In genomic region chr2:12173943-12174340, GRCh38 we compare ENCODE assay signal across 25 cellular contexts.
"Had no signal": no experiment of that assay in that cellular context is flagged by ENCODE, and none has a peak within 500 bp of the region (broad histone marks: within the 10 kb centered on the region; RNA-seq: fewer than 3 reads in every experiment).

No MANE protein-coding gene starts in this region.

- DNase-seq: activated CD4-positive, alpha-beta T cell treated with anti-CD3 and anti-CD28 coated beads for 36 hours; activated CD8-positive, alpha-beta memory T cell treated with anti-CD3 and anti-CD28 coated beads, Interleukin-2, amount 50 U/mL, for 48 hours; activated CD8-positive, alpha-beta T cell treated with anti-CD3 and anti-CD28 coated beads, Interleukin-2, amount 10 ng/mL, durations not matched to agents 7 days and 5 days; activated effector memory CD4-positive, alpha-beta T cell treated with Interleukin-2 at 50 U/mL for 16 hours; activated naive CD4-positive, alpha-beta T cell; activated T-cell treated with anti-CD3 and anti-CD28 coated beads, Interleukin-2, amount 50 U/mL, for 24 hours; amniotic stem cell; body of pancreas; central memory CD4-positive, alpha-beta T cell; MG63; MV-4-11; NCI-H1092 treated with DMSO at 0.1 percent for 48 hours; NCI-H1436; NCI-H1694 treated with DMSO at 0.1 percent for 48 hours; NCI-H2029 treated with DMSO at 0.1 percent for 48 hours; NCI-H446; SHP77 treated with DMSO at 0.1 percent for 48 hours; T-cell; T-helper 2 cell; WERI-Rb-1 had no signal

- ATAC-seq: activated CD4-positive, alpha-beta T cell treated with anti-CD3 and anti-CD28 coated beads for 36 hours; activated CD8-positive, alpha-beta T cell treated with anti-CD3 and anti-CD28 coated beads, Interleukin-2, amount 10 ng/mL, durations not matched to agents 7 days and 5 days; body of pancreas; PC-3; T-cell had no signal

- H3K27me3 Mint-ChIP-seq: activated CD4-positive, alpha-beta T cell treated with anti-CD3 and anti-CD28 coated beads for 36 hours; activated naive CD4-positive, alpha-beta T cell treated with anti-CD3 and anti-CD28 coated beads, Interleukin-2, amount 50 U/mL, for 24 hours; activated T-cell treated with anti-CD3 and anti-CD28 coated beads, Interleukin-2, amount 50 U/mL, for 24 hours; T-cell had no signal

- H3K27ac ChIP-seq: ascending aorta, body of pancreas, WERI-Rb-1 had no signal

- H3K4me3 ChIP-seq: ascending aorta, body of pancreas, MG63 had no signal

- H3K36me3 Mint-ChIP-seq: activated naive CD4-positive, alpha-beta T cell treated with anti-CD3 and anti-CD28 coated beads, Interleukin-2, amount 50 U/mL, for 24 hours; T-cell had no signal

- H3K9me3 ChIP-seq: ascending aorta, body of pancreas, MG63 had no signal

- H3K27me3 ChIP-seq: ascending aorta, body of pancreas, MG63 had no signal

- H3K9me3 Mint-ChIP-seq: activated naive CD4-positive, alpha-beta T cell treated with anti-CD3 and anti-CD28 coated beads, Interleukin-2, amount 50 U/mL, for 24 hours; activated T-cell treated with anti-CD3 and anti-CD28 coated beads, Interleukin-2, amount 50 U/mL, for 24 hours; activated T-helper 1 cell treated with anti-CD3 and anti-CD28 coated beads, Interleukin-12 subunit alpha, Interleukin-12 subunit beta, Interleukin-2, Interleukin-4 antibody, amounts not matched to agents 30 ng/mL and 10 ng/mL and 1 ng/mL, durations not matched to agents 14 hours and 24 hours and 36 hours; T-cell had no signal

- H3K27ac Mint-ChIP-seq: activated CD4-positive, alpha-beta T cell treated with anti-CD3 and anti-CD28 coated beads for 36 hours; activated CD8-positive, alpha-beta T cell treated with anti-CD3 and anti-CD28 coated beads, Interleukin-2, amount 10 ng/mL, durations not matched to agents 7 days and 5 days; activated naive CD4-positive, alpha-beta T cell treated with anti-CD3 and anti-CD28 coated beads, Interleukin-2, amount 50 U/mL, for 24 hours; activated T-cell treated with anti-CD3 and anti-CD28 coated beads, Interleukin-2, amount 50 U/mL, for 24 hours; activated T-helper 1 cell treated with anti-CD3 and anti-CD28 coated beads, Interleukin-12 subunit alpha, Interleukin-12 subunit beta, Interleukin-2, Interleukin-4 antibody, amounts not matched to agents 30 ng/mL and 10 ng/mL and 1 ng/mL, durations not matched to agents 14 hours and 24 hours and 36 hours; T-cell had no signal

- H3K4me3 Mint-ChIP-seq: activated CD4-positive, alpha-beta T cell treated with anti-CD3 and anti-CD28 coated beads for 36 hours; activated CD8-positive, alpha-beta T cell treated with anti-CD3 and anti-CD28 coated beads, Interleukin-2, amount 10 ng/mL, durations not matched to agents 7 days and 5 days; activated naive CD4-positive, alpha-beta T cell treated with anti-CD3 and anti-CD28 coated beads, Interleukin-2, amount 50 U/mL, for 24 hours; activated T-cell treated with anti-CD3 and anti-CD28 coated beads, Interleukin-2, amount 50 U/mL, for 24 hours; activated T-helper 1 cell treated with anti-CD3 and anti-CD28 coated beads, Interleukin-12 subunit alpha, Interleukin-12 subunit beta, Interleukin-2, Interleukin-4 antibody, amounts not matched to agents 30 ng/mL and 10 ng/mL and 1 ng/mL, durations not matched to agents 14 hours and 24 hours and 36 hours; T-cell had no signal

- H3K36me3 ChIP-seq: ascending aorta, MG63, WERI-Rb-1 had no signal

- FAIRE-seq: bronchial epithelial cell had no signal
